In genomic region chr13:29556742-29557141, GRCh38 we compare ENCODE assay signal across 31 cellular contexts.
"Had no signal": no experiment of that assay in that cellular context is flagged by ENCODE, and none has a peak within 500 bp of the region (broad histone marks: within the 10 kb centered on the region; RNA-seq: fewer than 3 reads in every experiment).

No MANE protein-coding gene starts in this region.

- H3K4me3 ChIP-seq: heart left ventricle, lung, skin epidermis, testis, transverse colon had no signal

- H3K4me1 ChIP-seq: heart left ventricle, testis, transverse colon had no signal

- DNase-seq: activated CD4-positive, alpha-beta memory T cell treated with anti-CD3 and anti-CD28 coated beads, Interleukin-2, amount 10 ng/mL, durations not matched to agents 7 days and 5 days; activated CD4-positive, alpha-beta T cell treated with anti-CD3 and anti-CD28 coated beads for 1 hour; activated CD4-positive, alpha-beta T cell treated with anti-CD3 and anti-CD28 coated beads, Interleukin-2, amount 10 ng/mL, durations not matched to agents 7 days and 5 days; activated gamma-delta T cell treated with Interleukin-2 at 50 U/mL for 16 hours; activated naive CD4-positive, alpha-beta T cell treated with anti-CD3 and anti-CD28 coated beads, Interleukin-2, amount 50 U/mL, for 16 hours; activated T-cell treated with anti-CD3 and anti-CD28 coated beads, Interleukin-2, amount 50 U/mL, for 4 hours; amniotic stem cell; dermis blood vessel endothelial cell; effector CD4-positive, alpha-beta T cell; heart left ventricle; hypothalamus; immature natural killer cell; kidney glomerular epithelial cell; naive B cell; nephron progenitor cell; stimulated activated CD4-positive, alpha-beta T cell treated with anti-CD3 and anti-CD28 coated beads, Interleukin-12 subunit alpha, Interleukin-12 subunit beta, amount 100 ng/mL, for 4 hours; stimulated activated CD4-positive, alpha-beta T cell treated with anti-CD3 and anti-CD28 coated beads, Interleukin-4, amount 100 ng/mL, for 1 hour; stimulated activated naive CD8-positive, alpha-beta T cell treated with anti-CD3 and anti-CD28 coated beads, Interleukin-15, Interleukin-2, amounts not matched to agents 100 U/mL and 50 U/mL, for 24 hours; T-helper 2 cell; testis; transverse colon had no signal

- H3K27me3 Mint-ChIP-seq: activated CD4-positive, alpha-beta memory T cell treated with anti-CD3 and anti-CD28 coated beads, Interleukin-2, amount 10 ng/mL, durations not matched to agents 7 days and 5 days; activated CD4-positive, alpha-beta T cell treated with anti-CD3 and anti-CD28 coated beads, Interleukin-2, amount 10 ng/mL, durations not matched to agents 7 days and 5 days; activated T-helper 17 cell treated with anti-CD3 and anti-CD28 coated beads, Interleukin-2, amount 50 U/mL, for 72 hours; central memory CD8-positive, alpha-beta T cell; naive B cell had no signal

- H3K36me3 Mint-ChIP-seq: mesothelial cell of epicardium had no signal

- H3K9me3 ChIP-seq: heart left ventricle, neutrophil, testis, transverse colon had no signal

- H3K4me1 Mint-ChIP-seq: activated CD4-positive, alpha-beta T cell treated with anti-CD3 and anti-CD28 coated beads, Interleukin-2, amount 10 ng/mL, durations not matched to agents 7 days and 5 days had no signal

- FAIRE-seq: bronchial epithelial cell, colon had no signal

- H3K27me3 ChIP-seq: heart left ventricle, neutrophil, testis, transverse colon had no signal

- H3K4me3 Mint-ChIP-seq: activated CD4-positive, alpha-beta memory T cell treated with anti-CD3 and anti-CD28 coated beads, Interleukin-2, amount 10 ng/mL, durations not matched to agents 7 days and 5 days; activated CD4-positive, alpha-beta T cell treated with anti-CD3 and anti-CD28 coated beads, Interleukin-2, amount 10 ng/mL, durations not matched to agents 7 days and 5 days; activated T-cell treated with anti-CD3 and anti-CD28 coated beads, Interleukin-2, amount 50 U/mL, for 4 hours; activated T-helper 17 cell treated with anti-CD3 and anti-CD28 coated beads, Interleukin-2, amount 50 U/mL, for 72 hours; central memory CD8-positive, alpha-beta T cell; immature natural killer cell; mesothelial cell of epicardium; nephron progenitor cell had no signal

- H3K27ac ChIP-seq: heart left ventricle, neutrophil, skin epidermis, testis, transverse colon had no signal

- H3K27ac Mint-ChIP-seq: activated CD4-positive, alpha-beta memory T cell treated with anti-CD3 and anti-CD28 coated beads, Interleukin-2, amount 10 ng/mL, durations not matched to agents 7 days and 5 days; activated CD4-positive, alpha-beta T cell treated with anti-CD3 and anti-CD28 coated beads, Interleukin-2, amount 10 ng/mL, durations not matched to agents 7 days and 5 days; mesothelial cell of epicardium; nephron progenitor cell had no signal

- H3K36me3 ChIP-seq: neutrophil, transverse colon had no signal

- ATAC-seq: activated T-cell treated with anti-CD3 and anti-CD28 coated beads, Interleukin-2, amount 50 U/mL, for 4 hours; activated T-helper 17 cell treated with anti-CD3 and anti-CD28 coated beads, Interleukin-2, amount 50 U/mL, for 72 hours; heart left ventricle; left lobe of liver; sciatic nerve; stimulated activated naive CD8-positive, alpha-beta T cell treated with anti-CD3 and anti-CD28 coated beads, Interleukin-15, Interleukin-2, amounts not matched to agents 100 U/mL and 50 U/mL, for 24 hours had no signal

- H3K9me3 Mint-ChIP-seq: activated CD4-positive, alpha-beta memory T cell treated with anti-CD3 and anti-CD28 coated beads, Interleukin-2, amount 10 ng/mL, durations not matched to agents 7 days and 5 days; activated CD4-positive, alpha-beta T cell treated with anti-CD3 and anti-CD28 coated beads, Interleukin-2, amount 10 ng/mL, durations not matched to agents 7 days and 5 days; activated T-cell treated with anti-CD3 and anti-CD28 coated beads, Interleukin-2, amount 50 U/mL, for 4 hours; activated T-helper 17 cell treated with anti-CD3 and anti-CD28 coated beads, Interleukin-2, amount 50 U/mL, for 72 hours; central memory CD8-positive, alpha-beta T cell; immature natural killer cell; mesothelial cell of epicardium; naive B cell; nephron progenitor cell had no signal
